In the genomic region with DNA sequence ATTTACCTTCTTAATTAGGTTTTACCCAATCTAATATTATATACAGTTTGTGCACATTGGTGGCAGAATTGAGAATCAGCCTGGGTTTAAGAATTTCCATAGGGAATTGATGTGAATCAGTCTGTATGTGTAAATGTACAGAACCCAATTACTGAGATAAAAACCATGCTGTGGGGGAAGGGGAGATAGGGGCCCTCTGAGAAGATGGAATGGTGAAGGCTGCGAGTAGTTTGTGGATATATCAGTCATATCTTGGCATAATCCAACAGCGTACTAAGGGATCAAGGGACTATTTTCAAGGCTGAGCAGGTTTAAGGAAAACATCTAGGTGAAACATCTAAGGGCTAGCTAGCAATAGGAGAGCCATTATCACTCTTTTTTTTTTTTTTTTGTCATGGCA, we compare ENCODE assay signal across 20 cellular contexts. TPM values are rescaled to one million over a fixed set of nuclear protein-coding genes. Genes with fewer than 3 reads are reported as not detected.
DNase-seq lines count a peak whose midpoint lies in the region; ATAC-seq and TF ChIP-seq lines count a peak whose summit lies in the region.
"Had no signal": no experiment of that assay in that cellular context is flagged by ENCODE, and none has a peak within 500 bp of the region (broad histone marks: within the 10 kb centered on the region; RNA-seq: fewer than 3 reads in every experiment).

No MANE protein-coding gene starts in this region.

- ATAC-seq in activated naive CD4-positive, alpha-beta T cell treated with anti-CD3 and anti-CD28 coated beads, Interleukin-2, amount 50 U/mL, for 72 hours = no peak
- no peak for ATAC-seq in activated T-helper 17 cell treated with anti-CD3 and anti-CD28 coated beads, Interleukin-2, amount 50 U/mL, for 72 hours (replicated peaks)
- ATAC-seq in stimulated activated effector memory CD8-positive, alpha-beta T cell treated with anti-CD3 and anti-CD28 coated beads, Interleukin-12 subunit alpha, Interleukin-12 subunit beta, amount 100 ng/mL, for 72 hours = no peak
- ATAC-seq: CD8-positive, alpha-beta T cell; GM23338 had no signal

- no peak for TF ChIP-seq CTCF in brain (conservative IDR thresholded peaks at IDR 0.05)

- no peaks in the 10 kb centered on the region for H3K9me3 Mint-ChIP-seq in activated naive CD4-positive, alpha-beta T cell treated with anti-CD3 and anti-CD28 coated beads, Interleukin-2, amount 50 U/mL, for 24 hours
- no peaks in the 10 kb centered on the region for H3K9me3 Mint-ChIP-seq in activated naive CD4-positive, alpha-beta T cell treated with anti-CD3 and anti-CD28 coated beads, Interleukin-2, amount 50 U/mL, for 72 hours
- H3K9me3 Mint-ChIP-seq in activated T-helper 17 cell treated with anti-CD3 and anti-CD28 coated beads, Interleukin-2, amount 50 U/mL, for 72 hours = no peaks in the 10 kb centered on the region
- H3K9me3 Mint-ChIP-seq in brain = no peaks in the 10 kb centered on the region
- H3K9me3 Mint-ChIP-seq in stimulated activated effector memory CD8-positive, alpha-beta T cell treated with anti-CD3 and anti-CD28 coated beads, Interleukin-12 subunit alpha, Interleukin-12 subunit beta, amount 100 ng/mL, for 72 hours = no peaks in the 10 kb centered on the region
- H3K9me3 Mint-ChIP-seq: CD8-positive, alpha-beta T cell; GM23338 had no signal

- peak overlapping the region; percentile 8 for H3K27ac Mint-ChIP-seq in activated naive CD4-positive, alpha-beta T cell treated with anti-CD3 and anti-CD28 coated beads, Interleukin-2, amount 50 U/mL, for 24 hours
- H3K27ac Mint-ChIP-seq in activated naive CD4-positive, alpha-beta T cell treated with anti-CD3 and anti-CD28 coated beads, Interleukin-2, amount 50 U/mL, for 72 hours = no peak overlapping the region
- H3K27ac Mint-ChIP-seq in activated T-helper 17 cell treated with anti-CD3 and anti-CD28 coated beads, Interleukin-2, amount 50 U/mL, for 72 hours = peak overlapping the region; percentile 82
- peak overlapping the region in 4 of 5 experiments; percentile 19 to 98 (median 74) for H3K27ac Mint-ChIP-seq in brain
- peak overlapping the region; percentile 86 for H3K27ac Mint-ChIP-seq in stimulated activated effector memory CD8-positive, alpha-beta T cell treated with anti-CD3 and anti-CD28 coated beads, Interleukin-12 subunit alpha, Interleukin-12 subunit beta, amount 100 ng/mL, for 72 hours
- H3K27ac Mint-ChIP-seq: CD8-positive, alpha-beta T cell; GM23338 had no signal

- H3K4me1 Mint-ChIP-seq in activated naive CD4-positive, alpha-beta T cell treated with anti-CD3 and anti-CD28 coated beads, Interleukin-2, amount 50 U/mL, for 24 hours = peaks cover 61% of the 10 kb centered on the region
- peaks cover 49% of the 10 kb centered on the region for H3K4me1 Mint-ChIP-seq in activated T-helper 17 cell treated with anti-CD3 and anti-CD28 coated beads, Interleukin-2, amount 50 U/mL, for 72 hours
- H3K4me1 Mint-ChIP-seq in brain = peaks cover 72% of the 10 kb centered on the region
- H3K4me1 Mint-ChIP-seq in stimulated activated effector memory CD8-positive, alpha-beta T cell treated with anti-CD3 and anti-CD28 coated beads, Interleukin-12 subunit alpha, Interleukin-12 subunit beta, amount 100 ng/mL, for 72 hours = peaks cover 58% of the 10 kb centered on the region

- peaks cover 12% of the 10 kb centered on the region for H3K36me3 Mint-ChIP-seq in activated naive CD4-positive, alpha-beta T cell treated with anti-CD3 and anti-CD28 coated beads, Interleukin-2, amount 50 U/mL, for 24 hours
- H3K36me3 Mint-ChIP-seq in activated naive CD4-positive, alpha-beta T cell treated with anti-CD3 and anti-CD28 coated beads, Interleukin-2, amount 50 U/mL, for 72 hours = peaks cover 7 to 14% of the 10 kb centered on the region in 2 donors
- H3K36me3 Mint-ChIP-seq in activated T-helper 17 cell treated with anti-CD3 and anti-CD28 coated beads, Interleukin-2, amount 50 U/mL, for 72 hours (ENCODE audit: low read depth) = peaks cover 91% of the 10 kb centered on the region
- H3K36me3 Mint-ChIP-seq in brain = peaks cover 59% of the 10 kb centered on the region
- peaks cover 79% of the 10 kb centered on the region for H3K36me3 Mint-ChIP-seq in stimulated activated effector memory CD8-positive, alpha-beta T cell treated with anti-CD3 and anti-CD28 coated beads, Interleukin-12 subunit alpha, Interleukin-12 subunit beta, amount 100 ng/mL, for 72 hours

- H3K27me3 Mint-ChIP-seq in activated naive CD4-positive, alpha-beta T cell treated with anti-CD3 and anti-CD28 coated beads, Interleukin-2, amount 50 U/mL, for 24 hours = no peaks in the 10 kb centered on the region
- H3K27me3 Mint-ChIP-seq in activated T-helper 17 cell treated with anti-CD3 and anti-CD28 coated beads, Interleukin-2, amount 50 U/mL, for 72 hours = no peaks in the 10 kb centered on the region
- H3K27me3 Mint-ChIP-seq in brain = no peaks in the 10 kb centered on the region

- DNase-seq in activated naive CD4-positive, alpha-beta T cell treated with anti-CD3 and anti-CD28 coated beads, Interleukin-2, amount 50 U/mL, for 72 hours (ENCODE audit: low spot score in 2 of 2) = no peak
- DNase-seq in stimulated activated effector memory CD8-positive, alpha-beta T cell treated with anti-CD3 and anti-CD28 coated beads, Interleukin-12 subunit alpha, Interleukin-12 subunit beta, amount 100 ng/mL, for 72 hours (ENCODE audit: low spot score in 2 of 2) = no peak
- DNase-seq in posterior cingulate gyrus (no peak), 8988T (no peak)
- DNase-seq: ACHN; CD8-positive, alpha-beta T cell; DND-41; MG63; NCI-H1417; NCI-H1694 treated with DMSO at 0.1 percent for 48 hours; NCI-H2081 treated with DMSO at 0.1 percent for 48 hours; NCI-H446; NCI-H526; Peyer's patch had no signal

- no peak overlapping the region for H3K4me3 Mint-ChIP-seq in activated naive CD4-positive, alpha-beta T cell treated with anti-CD3 and anti-CD28 coated beads, Interleukin-2, amount 50 U/mL, for 24 hours
- H3K4me3 Mint-ChIP-seq in activated T-helper 17 cell treated with anti-CD3 and anti-CD28 coated beads, Interleukin-2, amount 50 U/mL, for 72 hours = peak overlapping the region; percentile 96
- H3K4me3 Mint-ChIP-seq in brain = peak overlapping the region in 4 of 5 experiments; percentile 32 to 76 (median 50)
- no peak overlapping the region for H3K4me3 Mint-ChIP-seq in stimulated activated effector memory CD8-positive, alpha-beta T cell treated with anti-CD3 and anti-CD28 coated beads, Interleukin-12 subunit alpha, Interleukin-12 subunit beta, amount 100 ng/mL, for 72 hours
- H3K4me3 Mint-ChIP-seq: CD8-positive, alpha-beta T cell; GM23338 had no signal

- intact Hi-C loops in posterior cingulate gyrus (cut with DNase I) = no loop called here

RNA-seq across cellular contexts. Expression of gene SGPL1, which starts 6.7 kb away (rescaled TPM):
- total RNA-seq in activated naive CD4-positive, alpha-beta T cell treated with anti-CD3 and anti-CD28 coated beads, Interleukin-2, amount 50 U/mL, for 72 hours = 10 to 100 TPM; 21.8 to 23.9 TPM
- total RNA-seq in activated T-helper 17 cell treated with anti-CD3 and anti-CD28 coated beads, Interleukin-2, amount 50 U/mL, for 72 hours = 10 to 100 TPM; 23.9 to 30.8 TPM
- 61.3 TPM for polyA plus RNA-seq in brain (ENCODE audit: insufficient read depth, low read depth, low replicate concordance)

RNA-seq across cellular contexts. Expression of gene TBATA, which starts 37.2 kb away (rescaled TPM):
- total RNA-seq in activated naive CD4-positive, alpha-beta T cell treated with anti-CD3 and anti-CD28 coated beads, Interleukin-2, amount 50 U/mL, for 72 hours = not detected
- not detected for total RNA-seq in activated T-helper 17 cell treated with anti-CD3 and anti-CD28 coated beads, Interleukin-2, amount 50 U/mL, for 72 hours
- not detected for polyA plus RNA-seq in brain (ENCODE audit: insufficient read depth, low read depth, low replicate concordance)
- total RNA-seq: CD8-positive, alpha-beta T cell; GM23338; LHCN-M2; OCI-LY7; Peyer's patch had no signal
- polyA plus RNA-seq: GM23338 had no signal

Comparison
In these comparisons a context has a peak if more than half of its experiments do, and no peak if none do; other contexts are left out.
1. H3K27ac Mint-ChIP-seq: peak in activated naive CD4-positive, alpha-beta T cell treated with anti-CD3 and anti-CD28 coated beads, Interleukin-2, amount 50 U/mL, for 24 hours (single experiment), activated T-helper 17 cell treated with anti-CD3 and anti-CD28 coated beads, Interleukin-2, amount 50 U/mL, for 72 hours (single experiment), brain (4 of 5) and stimulated activated effector memory CD8-positive, alpha-beta T cell treated with anti-CD3 and anti-CD28 coated beads, Interleukin-12 subunit alpha, Interleukin-12 subunit beta, amount 100 ng/mL, for 72 hours (single experiment); none in activated naive CD4-positive, alpha-beta T cell treated with anti-CD3 and anti-CD28 coated beads, Interleukin-2, amount 50 U/mL, for 72 hours (0 of 2).
2. H3K4me3 Mint-ChIP-seq: peak in activated T-helper 17 cell treated with anti-CD3 and anti-CD28 coated beads, Interleukin-2, amount 50 U/mL, for 72 hours (single experiment) and brain (4 of 5); none in activated naive CD4-positive, alpha-beta T cell treated with anti-CD3 and anti-CD28 coated beads, Interleukin-2, amount 50 U/mL, for 24 hours (single experiment) and stimulated activated effector memory CD8-positive, alpha-beta T cell treated with anti-CD3 and anti-CD28 coated beads, Interleukin-12 subunit alpha, Interleukin-12 subunit beta, amount 100 ng/mL, for 72 hours (single experiment).